8 cellular contexts compared by ENCODE assay signal in genomic region chr3:48240000-48240710, GRCh38. TPM values are rescaled to one million over a fixed set of nuclear protein-coding genes. Genes with fewer than 3 reads are reported as not detected.
DNase-seq lines count a peak whose midpoint lies in the region; ATAC-seq, FAIRE-seq and TF ChIP-seq lines count a peak whose summit lies in the region.

No MANE protein-coding gene starts in this region.

- TF ChIP-seq CTCF in coronary artery (IDR thresholded peaks at IDR 0.05) (no peak), pancreas (IDR thresholded peaks at IDR 0.05) (no peak)

- no peak for FAIRE-seq in pancreas (lab: Jason Lieb, UNC)

- H3K36me3 ChIP-seq in pancreas: no peaks in the 10 kb centered on the region

- no peak for ATAC-seq in pancreas
- no peak for ATAC-seq in GM18511 (IDR thresholded peaks at IDR 0.05; ENCODE audit: unreplicated experiment)
- ATAC-seq in HG03571 (IDR thresholded peaks at IDR 0.05; ENCODE audit: unreplicated experiment): no peak

- H3K9me3 ChIP-seq in pancreas: no peaks in the 10 kb centered on the region

- 83 to 89% methylated on average over 15 of the region's 15 CpGs for WGBS in pancreas, 2 donors

- intact Hi-C loops in pancreas (cut with DNase I): no loop called here

- peak overlapping the region; percentile 83 for H3K4me3 ChIP-seq in coronary artery
- peak overlapping the region in 1 of 4 donors; percentile 83 for H3K4me3 ChIP-seq in pancreas

- DNase-seq in DMS 273 (lab: John Stamatoyannopoulos, UW; ENCODE audit: unreplicated experiment): peak; percentile 95
- DNase-seq in NCI-H2171 (lab: John Stamatoyannopoulos, UW): peak; percentile 81
- DNase-seq in coronary artery (ENCODE audit: low spot score): no peak
- no peak for DNase-seq in pancreas
- DNase-seq in COLO829 (ENCODE audit: low spot score): no peak
- no peak for DNase-seq in retina

- H3K27me3 ChIP-seq in pancreas: no peaks in the 10 kb centered on the region

- H3K27ac ChIP-seq in coronary artery: peak overlapping the region; percentile 76 to 86
- peak overlapping the region in 3 of 4 donors; percentile 20 to 83 (median 74) for H3K27ac ChIP-seq in pancreas

- no peaks in the 10 kb centered on the region for H3K4me1 ChIP-seq in pancreas

RNA-seq across cellular contexts. Expression of gene ZNF589, which starts 0.7 kb away (rescaled TPM):
- total RNA-seq in pancreas: 1 to 10 TPM; 3.6 to 8.1 (median 4.3) TPM
- polyA plus RNA-seq in pancreas: 1 to 10 TPM; 7.0 to 7.2 TPM

RNA-seq across cellular contexts. Expression of gene CAMP, which starts 16.9 kb away (rescaled TPM):
- not detected for total RNA-seq in pancreas
- polyA plus RNA-seq in pancreas: not detected

RNA-seq across cellular contexts. Expression of gene CDC25A, which starts 51.9 kb away (rescaled TPM):
- 1 to 10 TPM in 1 of 6 donors, under 1 TPM in 5; 0.32 to 1.1 (median 0.79) TPM for total RNA-seq in pancreas
- under 1 TPM; 0.28 to 0.30 TPM for polyA plus RNA-seq in pancreas

Comparison
In these comparisons a context has a peak if more than half of its experiments do, and no peak if none do; other contexts are left out.
1. DNase-seq: peak in DMS 273 (single experiment) and NCI-H2171 (single experiment); none in coronary artery (single experiment), pancreas (0 of 6), COLO829 (single experiment) and retina (single experiment).